24 cellular contexts compared by ENCODE assay signal in genomic region chrY:19208915-19209314, GRCh38.
"Had no signal": no experiment of that assay in that cellular context is flagged by ENCODE, and none has a peak within 500 bp of the region (broad histone marks: within the 10 kb centered on the region; RNA-seq: fewer than 3 reads in every experiment).

No MANE protein-coding gene starts in this region.

- DNase-seq: activated CD4-positive, alpha-beta memory T cell treated with anti-CD3 and anti-CD28 coated beads for 36 hours; activated CD4-positive, alpha-beta T cell treated with anti-CD3 and anti-CD28 coated beads for 36 hours; activated CD4-positive, alpha-beta T cell treated with anti-CD3 and anti-CD28 coated beads, Interleukin-2, amount 10 ng/mL, durations not matched to agents 24 days and 14 days; activated CD4-positive, CD25-positive, alpha-beta regulatory T cell; activated CD4-positive, CD25-positive, alpha-beta regulatory T cell treated with anti-CD3 and anti-CD28 coated beads, Interleukin-2, amount 50 U/mL, for 72 hours; activated CD8-positive, alpha-beta memory T cell treated with anti-CD3 and anti-CD28 coated beads, Interleukin-2, amount 10 ng/mL, durations not matched to agents 7 days and 5 days; activated CD8-positive, alpha-beta memory T cell treated with anti-CD3 and anti-CD28 coated beads, Interleukin-2, amount 50 U/mL, for 4 hours; activated CD8-positive, alpha-beta T cell treated with anti-CD3 and anti-CD28 coated beads, Interleukin-2, amount 10 ng/mL, durations not matched to agents 7 days and 5 days; activated effector memory CD4-positive, alpha-beta T cell treated with anti-CD3 and anti-CD28 coated beads, Interleukin-2, amount 50 U/mL, for 16 hours; activated naive CD4-positive, alpha-beta T cell treated with anti-CD3 and anti-CD28 coated beads for 36 hours; activated naive CD8-positive, alpha-beta T cell treated with anti-CD3 and anti-CD28 coated beads for 36 hours; activated T-cell treated with anti-CD3 and anti-CD28 coated beads, Interleukin-2, amount 50 U/mL, for 1 hour; activated T-cell treated with anti-CD3 and anti-CD28 coated beads, Interleukin-2, amount 50 U/mL, for 48 hours; central memory CD4-positive, alpha-beta T cell; cerebellar nuclear complex; colonic mucosa; effector CD8-positive, alpha-beta T cell; esophagus squamous epithelium; foreskin melanocyte; head of caudate nucleus; T-helper 17 cell; T1000 had no signal

- ATAC-seq: activated CD4-positive, alpha-beta T cell treated with anti-CD3 and anti-CD28 coated beads for 36 hours; activated CD8-positive, alpha-beta memory T cell treated with anti-CD3 and anti-CD28 coated beads, Interleukin-2, amount 10 ng/mL, durations not matched to agents 7 days and 5 days; activated CD8-positive, alpha-beta T cell treated with anti-CD3 and anti-CD28 coated beads, Interleukin-2, amount 10 ng/mL, durations not matched to agents 7 days and 5 days; T-helper 17 cell had no signal

- FAIRE-seq: endometrium, endothelial cell of umbilical vein had no signal
